In genomic region chr7:105350906-105351305, GRCh38 we compare ENCODE assay signal across 1 cellular context.
TF ChIP-seq lines count a peak whose summit lies in the region.

No MANE protein-coding gene starts in this region.

TF ChIP-seq in GM12878, 131 proteins besides CTCF, POLR2A, EP300 and RAD21 (continued from another document):
- no peak for TF ChIP-seq ATF3 (IDR thresholded peaks at IDR 0.05; ENCODE audit: borderline replicate concordance, extremely low read depth, low read depth, low read length)
- no peak for TF ChIP-seq RB1 (IDR thresholded peaks at IDR 0.05; ENCODE audit: borderline replicate concordance)
- TF ChIP-seq, protein P1, sequence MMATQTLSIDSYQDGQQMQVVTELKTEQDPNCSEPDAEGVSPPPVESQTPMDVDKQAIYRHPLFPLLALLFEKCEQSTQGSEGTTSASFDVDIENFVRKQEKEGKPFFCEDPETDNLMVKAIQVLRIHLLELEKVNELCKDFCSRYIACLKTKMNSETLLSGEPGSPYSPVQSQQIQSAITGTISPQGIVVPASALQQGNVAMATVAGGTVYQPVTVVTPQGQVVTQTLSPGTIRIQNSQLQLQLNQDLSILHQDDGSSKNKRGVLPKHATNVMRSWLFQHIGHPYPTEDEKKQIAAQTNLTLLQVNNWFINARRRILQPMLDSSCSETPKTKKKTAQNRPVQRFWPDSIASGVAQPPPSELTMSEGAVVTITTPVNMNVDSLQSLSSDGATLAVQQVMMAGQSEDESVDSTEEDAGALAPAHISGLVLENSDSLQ (IDR thresholded peaks at IDR 0.05), result no peak
- TF ChIP-seq, protein P2, sequence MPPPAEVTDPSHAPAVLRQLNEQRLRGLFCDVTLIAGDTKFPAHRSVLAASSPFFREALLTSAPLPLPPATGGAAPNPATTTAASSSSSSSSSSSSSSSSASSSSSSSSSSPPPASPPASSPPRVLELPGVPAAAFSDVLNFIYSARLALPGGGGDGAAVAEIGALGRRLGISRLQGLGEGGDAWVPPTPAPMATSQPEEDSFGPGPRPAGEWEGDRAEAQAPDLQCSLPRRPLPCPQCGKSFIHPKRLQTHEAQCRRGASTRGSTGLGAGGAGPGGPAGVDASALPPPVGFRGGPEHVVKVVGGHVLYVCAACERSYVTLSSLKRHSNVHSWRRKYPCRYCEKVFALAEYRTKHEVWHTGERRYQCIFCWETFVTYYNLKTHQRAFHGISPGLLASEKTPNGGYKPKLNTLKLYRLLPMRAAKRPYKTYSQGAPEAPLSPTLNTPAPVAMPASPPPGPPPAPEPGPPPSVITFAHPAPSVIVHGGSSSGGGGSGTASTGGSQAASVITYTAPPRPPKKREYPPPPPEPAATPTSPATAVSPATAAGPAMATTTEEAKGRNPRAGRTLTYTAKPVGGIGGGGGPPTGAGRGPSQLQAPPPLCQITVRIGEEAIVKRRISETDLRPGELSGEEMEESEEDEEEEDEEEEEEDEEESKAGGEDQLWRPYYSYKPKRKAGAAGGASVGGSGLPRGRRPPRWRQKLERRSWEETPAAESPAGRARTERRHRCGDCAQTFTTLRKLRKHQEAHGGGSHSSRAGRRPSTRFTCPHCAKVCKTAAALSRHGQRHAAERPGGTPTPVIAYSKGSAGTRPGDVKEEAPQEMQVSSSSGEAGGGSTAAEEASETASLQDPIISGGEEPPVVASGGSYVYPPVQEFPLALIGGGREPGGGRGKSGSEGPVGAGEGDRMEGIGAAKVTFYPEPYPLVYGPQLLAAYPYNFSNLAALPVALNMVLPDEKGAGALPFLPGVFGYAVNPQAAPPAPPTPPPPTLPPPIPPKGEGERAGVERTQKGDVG (CRISPR knock-in tag; IDR thresholded peaks at IDR 0.05), result no peak
- TF ChIP-seq TCF7 (IDR thresholded peaks at IDR 0.05; ENCODE audit: borderline replicate concordance), result no peak
- TF ChIP-seq IKZF1 (conservative IDR thresholded peaks at IDR 0.05), result no peak
- no peak for TF ChIP-seq CBFB (IDR thresholded peaks at IDR 0.05; ENCODE audit: low read depth)
- no peak for TF ChIP-seq MXI1 (IDR thresholded peaks at IDR 0.05; ENCODE audit: low read depth, low read length)
- TF ChIP-seq, protein P3, sequence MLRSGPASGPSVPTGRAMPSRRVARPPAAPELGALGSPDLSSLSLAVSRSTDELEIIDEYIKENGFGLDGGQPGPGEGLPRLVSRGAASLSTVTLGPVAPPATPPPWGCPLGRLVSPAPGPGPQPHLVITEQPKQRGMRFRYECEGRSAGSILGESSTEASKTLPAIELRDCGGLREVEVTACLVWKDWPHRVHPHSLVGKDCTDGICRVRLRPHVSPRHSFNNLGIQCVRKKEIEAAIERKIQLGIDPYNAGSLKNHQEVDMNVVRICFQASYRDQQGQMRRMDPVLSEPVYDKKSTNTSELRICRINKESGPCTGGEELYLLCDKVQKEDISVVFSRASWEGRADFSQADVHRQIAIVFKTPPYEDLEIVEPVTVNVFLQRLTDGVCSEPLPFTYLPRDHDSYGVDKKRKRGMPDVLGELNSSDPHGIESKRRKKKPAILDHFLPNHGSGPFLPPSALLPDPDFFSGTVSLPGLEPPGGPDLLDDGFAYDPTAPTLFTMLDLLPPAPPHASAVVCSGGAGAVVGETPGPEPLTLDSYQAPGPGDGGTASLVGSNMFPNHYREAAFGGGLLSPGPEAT (IDR thresholded peaks at IDR 0.05; ENCODE audit: low read depth), result no peak
- TF ChIP-seq ASH2L (IDR thresholded peaks at IDR 0.05; ENCODE audit: borderline replicate concordance, low read depth), result no peak
- no peak for TF ChIP-seq TAF1 (IDR thresholded peaks at IDR 0.05; ENCODE audit: borderline replicate concordance, low read depth, low read length)
- TF ChIP-seq, protein P4, sequence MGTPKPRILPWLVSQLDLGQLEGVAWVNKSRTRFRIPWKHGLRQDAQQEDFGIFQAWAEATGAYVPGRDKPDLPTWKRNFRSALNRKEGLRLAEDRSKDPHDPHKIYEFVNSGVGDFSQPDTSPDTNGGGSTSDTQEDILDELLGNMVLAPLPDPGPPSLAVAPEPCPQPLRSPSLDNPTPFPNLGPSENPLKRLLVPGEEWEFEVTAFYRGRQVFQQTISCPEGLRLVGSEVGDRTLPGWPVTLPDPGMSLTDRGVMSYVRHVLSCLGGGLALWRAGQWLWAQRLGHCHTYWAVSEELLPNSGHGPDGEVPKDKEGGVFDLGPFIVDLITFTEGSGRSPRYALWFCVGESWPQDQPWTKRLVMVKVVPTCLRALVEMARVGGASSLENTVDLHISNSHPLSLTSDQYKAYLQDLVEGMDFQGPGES (IDR thresholded peaks at IDR 0.05), result no peak
- no peak for TF ChIP-seq BHLHE40 (IDR thresholded peaks at IDR 0.05; ENCODE audit: borderline replicate concordance in 1 of 2, low read depth in 2 of 2, low read length in 1 of 2)
- TF ChIP-seq PAX5 (IDR thresholded peaks at IDR 0.05; ENCODE audit: borderline replicate concordance, low read depth, low read length), result no peak
- no peak for TF ChIP-seq NFIC (IDR thresholded peaks at IDR 0.05; ENCODE audit: low read depth, low read length)
- no peak for TF ChIP-seq CEBPB (IDR thresholded peaks at IDR 0.05; ENCODE audit: borderline replicate concordance in 1 of 2, low read depth in 2 of 2, low read length in 2 of 2)
